Comparison of ENCODE assay signal across 21 cellular contexts in the genomic region with DNA sequence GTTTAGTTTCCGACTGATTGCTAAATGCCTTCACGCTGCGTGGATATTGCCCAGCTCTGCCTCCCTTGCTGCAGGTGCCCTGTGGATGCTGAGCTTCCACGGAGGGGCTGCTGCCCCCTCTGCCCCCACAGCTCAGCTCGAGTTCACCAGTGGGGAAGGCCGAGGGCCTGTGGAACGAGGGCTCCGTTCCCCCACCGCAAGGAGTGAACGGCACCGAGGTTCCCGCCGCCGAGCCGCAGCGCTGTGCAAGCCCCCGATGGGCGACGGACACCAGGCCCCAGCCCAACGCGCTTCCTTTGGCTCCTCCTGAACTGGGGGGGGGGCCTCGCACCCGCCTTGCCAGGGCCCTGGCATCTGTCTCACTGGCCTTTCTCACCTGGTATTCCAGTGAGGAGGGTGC.
"Had no signal": no experiment of that assay in that cellular context is flagged by ENCODE, and none has a peak within 500 bp of the region (broad histone marks: within the 10 kb centered on the region; RNA-seq: fewer than 3 reads in every experiment).

No MANE protein-coding gene starts in this region.

- H3K9me3 ChIP-seq: right lobe of liver, testis had no signal

- H3K27ac Mint-ChIP-seq: endodermal cell; mesothelial cell of epicardium; stimulated activated effector memory CD8-positive, alpha-beta T cell treated with anti-CD3 and anti-CD28 coated beads, Interleukin-12 subunit alpha, Interleukin-12 subunit beta, amount 100 ng/mL, for 72 hours; type B pancreatic cell had no signal

- ATAC-seq: left cardiac atrium; right lobe of liver; stimulated activated effector memory CD8-positive, alpha-beta T cell treated with anti-CD3 and anti-CD28 coated beads, Interleukin-12 subunit alpha, Interleukin-12 subunit beta, amount 100 ng/mL, for 72 hours had no signal

- DNase-seq: activated CD4-positive, alpha-beta T cell treated with anti-CD3 and anti-CD28 coated beads, Interleukin-2, amount 50 U/mL, for 4 hours; activated naive CD4-positive, alpha-beta T cell treated with Interleukin-2 at 50 U/mL for 16 hours; amygdala; dorsolateral prefrontal cortex; endodermal cell; foreskin fibroblast; left cardiac atrium; small intestine; stimulated activated CD4-positive, alpha-beta T cell treated with anti-CD3 and anti-CD28 coated beads, Interleukin-15, amount 100 ng/mL, for 24 hours; stimulated activated CD4-positive, alpha-beta T cell treated with anti-CD3 and anti-CD28 coated beads, Interleukin-4, amount 100 ng/mL, for 24 hours; T-helper 2 cell; testis; WERI-Rb-1 had no signal

- H3K36me3 Mint-ChIP-seq: mesothelial cell of epicardium, neural progenitor cell, type B pancreatic cell had no signal

- H3K4me3 Mint-ChIP-seq: endodermal cell, mesothelial cell of epicardium, neural progenitor cell, type B pancreatic cell had no signal

- H3K4me3 ChIP-seq: cardiac muscle cell, hepatocyte, lung, neural progenitor cell, right lobe of liver, testis had no signal

- H3K9me3 Mint-ChIP-seq: endodermal cell; mesothelial cell of epicardium; neural progenitor cell; stimulated activated effector memory CD8-positive, alpha-beta T cell treated with anti-CD3 and anti-CD28 coated beads, Interleukin-12 subunit alpha, Interleukin-12 subunit beta, amount 100 ng/mL, for 72 hours; type B pancreatic cell had no signal

- H3K36me3 ChIP-seq: cardiac muscle cell, neural progenitor cell, right lobe of liver, WERI-Rb-1 had no signal
